8 cellular contexts compared by ENCODE assay signal in genomic region chr6:26457796-26458688, GRCh38. TPM values are rescaled to one million over a fixed set of nuclear protein-coding genes. Genes with fewer than 3 reads are reported as not detected.
A peak's percentile ranks its signal among the peaks of the same experiment; 100 is the strongest.
DNase-seq lines count a peak whose midpoint lies in the region; ATAC-seq and TF ChIP-seq lines count a peak whose summit lies in the region.

Gene BTN2A1 (plus strand): TSS chr6:26457955. CDS start chr6:26458637, 682 bp downstream.

- DNase-seq in BJ (ENCODE audit: low read depth) (peak; percentile 88), GM19240 (ENCODE audit: insufficient read length, low spot score) (peak; percentile 38), NCI-H510A treated with DMSO at 0.1 percent for 48 hours (lab: John Stamatoyannopoulos, UW) (peak; percentile 85), colonic mucosa (peak; percentile 87), kidney tubule cell (ENCODE audit: low spot score) (peak; percentile 94)
- peak; percentile 32 to 39 for DNase-seq in activated CD4-positive, alpha-beta T cell treated with anti-CD3 and anti-CD28 coated beads for 24 hours (ENCODE audit: low read depth in 2 of 2)
- DNase-seq in stimulated activated CD4-positive, alpha-beta T cell treated with anti-CD3 and anti-CD28 coated beads, Interleukin-15, amount 100 ng/mL, for 48 hours (ENCODE audit: low read depth in 2 of 2), result peak; percentile 40 to 49

- peak within 1 kb of the TSS; percentile 94 for H3K4me3 ChIP-seq in BJ (ENCODE audit: low read depth, low read length)
- H3K4me3 ChIP-seq in colonic mucosa, result peak within 1 kb of the TSS; percentile 73

- H3K36me3 ChIP-seq in BJ (ENCODE audit: control insufficient read depth, insufficient read depth, low read length), result peaks cover 6% of the 10 kb centered on the region
- H3K36me3 ChIP-seq in colonic mucosa, result peaks cover 2% of the 10 kb centered on the region

- TF ChIP-seq CTCF in BJ (IDR thresholded peaks at IDR 0.05; ENCODE audit: insufficient read depth, low read depth, low read length) (no peak), colonic mucosa (IDR thresholded peaks at IDR 0.05) (no peak)

- peaks cover 12% of the 10 kb centered on the region for H3K4me1 ChIP-seq in colonic mucosa

- intact Hi-C loops in colonic mucosa (cut with DNase I), result no loop called here

- CTCF ChIA-PET in BJ (lab: Yijun Ruan, JAX), result interaction anchor here (0.6 kb wide), 1 partner anchor 42 kb away, joined by 4 read pairs; no protein-coding TSS in a partner anchor

- H3K27ac ChIP-seq in colonic mucosa, result peak within 1 kb of the TSS; percentile 93

- H3K27me3 ChIP-seq in BJ (ENCODE audit: control insufficient read depth, insufficient read depth, low read length) (no peaks in the 10 kb centered on the region), colonic mucosa (no peaks in the 10 kb centered on the region)

- H3K9ac ChIP-seq in colonic mucosa (ENCODE audit: low read depth in 2 of 2, low read length in 2 of 2), result peak within 1 kb of the TSS; percentile 97 to 99

- no peaks in the 10 kb centered on the region for H3K9me3 ChIP-seq in colonic mucosa

- POLR2A ChIA-PET in BJ (lab: Charles Lee), result no interaction called here

- peak; percentile 93 for ATAC-seq in HG03442 (IDR thresholded peaks at IDR 0.05; ENCODE audit: unreplicated experiment)

RNA-seq across cellular contexts. Expression of gene BTN2A1, which starts in this region (rescaled TPM):
- 30.4 and 34.7 TPM in 2 replicates for polyA plus RNA-seq in BJ (2011; rRNA removed)
- polyA minus RNA-seq in BJ (2011; rRNA and poly(A)+ RNA removed), result 12.9 and 20.4 TPM in 2 replicates
- 10 to 100 TPM; 17.8 to 27.8 TPM for total RNA-seq in colonic mucosa

Comparison
In these comparisons a context has a peak if more than half of its experiments do, and no peak if none do; other contexts are left out.
1. Peak in every context shown above with its lines: DNase-seq, ATAC-seq, H3K4me3 ChIP-seq and H3K27ac ChIP-seq.
2. DNase-seq: peak in every context shown above with its lines; median percentile 94 in kidney tubule cell; 88 in BJ; 87 in colonic mucosa; 85 in NCI-H510A treated with DMSO at 0.1 percent for 48 hours; 44 in stimulated activated CD4-positive, alpha-beta T cell treated with anti-CD3 and anti-CD28 coated beads, Interleukin-15, amount 100 ng/mL, for 48 hours; 38 in GM19240; 36 in activated CD4-positive, alpha-beta T cell treated with anti-CD3 and anti-CD28 coated beads for 24 hours.